Comparison of ENCODE assay signal across 1 cellular context in the genomic region with DNA sequence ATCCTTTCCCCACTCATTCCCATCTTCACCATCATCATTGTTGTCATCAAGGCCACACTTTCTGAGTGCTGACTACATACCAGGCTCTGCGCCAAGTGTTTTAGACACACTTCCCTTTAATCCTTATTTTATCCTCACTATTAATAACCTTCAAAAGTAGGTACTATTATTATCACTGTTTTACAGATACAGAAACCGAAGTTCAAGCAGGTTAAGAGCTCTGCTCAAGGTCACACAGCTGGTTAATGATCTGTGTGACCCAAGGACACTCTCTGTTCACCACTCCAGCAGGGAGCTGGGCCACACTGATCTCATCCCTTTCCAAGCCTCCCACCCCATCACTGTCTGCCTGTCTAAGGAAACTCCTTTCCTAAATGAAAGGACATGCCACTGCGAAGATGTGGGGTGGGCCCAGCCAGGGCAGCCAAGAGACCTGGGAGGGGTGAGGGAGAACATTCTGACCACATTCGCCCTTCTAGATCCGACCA.
TF ChIP-seq lines count a peak whose summit lies in the region.

No MANE protein-coding gene starts in this region.

TF ChIP-seq in IMR-90, 13 proteins besides CTCF, POLR2A, EP300 and RAD21 (continued from another document):
- TF ChIP-seq ELK1 (IDR thresholded peaks at IDR 0.05; ENCODE audit: borderline replicate concordance, low read depth, low read length) (no peak), BHLHE40 (IDR thresholded peaks at IDR 0.05; ENCODE audit: low read depth, low read length) (no peak), MAZ (IDR thresholded peaks at IDR 0.05; ENCODE audit: borderline replicate concordance, low read depth, low read length) (no peak), CEBPB (IDR thresholded peaks at IDR 0.05; ENCODE audit: low read depth, low read length) (no peak), NFE2L2 (IDR thresholded peaks at IDR 0.05; ENCODE audit: low read depth, low read length) (no peak), RFX5 (IDR thresholded peaks at IDR 0.05; ENCODE audit: low read depth, low read length) (no peak), USF2 (IDR thresholded peaks at IDR 0.05; ENCODE audit: low read depth, low read length) (no peak), MXI1 (IDR thresholded peaks at IDR 0.05; ENCODE audit: borderline replicate concordance, low read depth, low read length) (no peak)
